ENCODE assay signal across 31 cellular contexts in genomic region chr9:88478236-88478635, GRCh38. TPM values are rescaled to one million over a fixed set of nuclear protein-coding genes. Genes with fewer than 3 reads are reported as not detected.
DNase-seq lines count a peak whose midpoint lies in the region; FAIRE-seq and TF ChIP-seq lines count a peak whose summit lies in the region.
"Had no signal": no experiment of that assay in that cellular context is flagged by ENCODE, and none has a peak within 500 bp of the region (broad histone marks: within the 10 kb centered on the region; RNA-seq: fewer than 3 reads in every experiment).

No MANE protein-coding gene starts in this region.

- no peaks in the 10 kb centered on the region for H4K20me1 ChIP-seq in MM.1S (ENCODE audit: insufficient read depth, low read length)

- H3K79me2 ChIP-seq in MM.1S (ENCODE audit: low read length) = no peaks in the 10 kb centered on the region

- H3F3A ChIP-seq in MM.1S (ENCODE audit: insufficient read depth, low read length) = no peaks in the 10 kb centered on the region

- H3K36me3 ChIP-seq in MM.1S (replicated peaks; ENCODE audit: insufficient read depth, low read length) = no peaks in the 10 kb centered on the region; the same call in 1 of the 2 replicates

- H3K9me3 Mint-ChIP-seq in osteocyte (ENCODE audit: unreplicated experiment) = no peaks in the 10 kb centered on the region
- no peaks in the 10 kb centered on the region for H3K9me3 Mint-ChIP-seq in T-helper 2 cell treated with Interferon-gamma antibody and Interleukin-4, amounts not matched to agents 5 μg/mL and 100 μg/mL, for 36 hours
- H3K9me3 Mint-ChIP-seq: neural progenitor cell had no signal

- H3K27ac ChIP-seq in epithelial cell of prostate (peak overlapping the region; percentile 36), MM.1S (ENCODE audit: low read length) (no peak overlapping the region)
- H3K27ac ChIP-seq: BLaER1, dorsolateral prefrontal cortex, HL-60, KMS-11, neural progenitor cell, thyroid gland had no signal

- H3K4me1 ChIP-seq in MM.1S (ENCODE audit: low read length) = no peaks in the 10 kb centered on the region
- H3K4me1 ChIP-seq: neural progenitor cell had no signal

- H3K9ac ChIP-seq in MM.1S (ENCODE audit: low read length) = no peak overlapping the region
- H3K9ac ChIP-seq: BLaER1, KMS-11, neural progenitor cell had no signal

- DNase-seq in EL (peak; percentile 40), RCC 7860 (ENCODE audit: low spot score) (no peak), epithelial cell of prostate (ENCODE audit: low read depth, low spot score) (no peak), osteocyte (ENCODE audit: extremely low spot score, unreplicated experiment) (no peak), MM.1S (no peak), NCI-H446 (lab: John Stamatoyannopoulos, UW) (no peak)
- DNase-seq in T-helper 2 cell treated with Interferon-gamma antibody and Interleukin-4, amounts not matched to agents 5 μg/mL and 100 μg/mL, for 36 hours (ENCODE audit: low spot score) = no peak
- DNase-seq: activated CD4-positive, CD25-positive, alpha-beta regulatory T cell; activated CD8-positive, alpha-beta memory T cell treated with anti-CD3 and anti-CD28 coated beads, Interleukin-2, amount 10 ng/mL, durations not matched to agents 7 days and 5 days; activated gamma-delta T cell treated with Interleukin-2 at 50 U/mL for 16 hours; activated T-cell treated with anti-CD3 and anti-CD28 coated beads, Interleukin-2, amount 50 U/mL, for 48 hours; DMS153; dorsolateral prefrontal cortex; H7; hippocampal formation; left cardiac atrium; NCI-H1436 treated with DMSO at 0.1 percent for 48 hours; NCI-H226; NCI-H748 treated with DMSO at 0.1 percent for 48 hours; posterior cingulate gyrus; right cardiac atrium; stimulated activated CD4-positive, alpha-beta T cell treated with anti-CD3 and anti-CD28 coated beads, Interleukin-12 subunit alpha, Interleukin-12 subunit beta, amount 100 ng/mL, for 4 hours; stimulated activated CD4-positive, alpha-beta T cell treated with anti-CD3 and anti-CD28 coated beads, Interleukin-2, amount 100 ng/mL, for 48 hours; thyroid gland had no signal

- H3K9me3 ChIP-seq in MM.1S (replicated peaks; ENCODE audit: insufficient read depth, low read length) = no peaks in the 10 kb centered on the region
- H3K9me3 ChIP-seq: BLaER1, thyroid gland had no signal

- peak overlapping the region; percentile 57 for H3K27ac Mint-ChIP-seq in osteocyte (ENCODE audit: unreplicated experiment)
- no peak overlapping the region for H3K27ac Mint-ChIP-seq in T-helper 2 cell treated with Interferon-gamma antibody and Interleukin-4, amounts not matched to agents 5 μg/mL and 100 μg/mL, for 36 hours
- H3K27ac Mint-ChIP-seq: activated CD8-positive, alpha-beta memory T cell treated with anti-CD3 and anti-CD28 coated beads, Interleukin-2, amount 10 ng/mL, durations not matched to agents 7 days and 5 days; neural progenitor cell had no signal

- peak; percentile 53 for FAIRE-seq in RCC 7860 (lab: Jason Lieb, UNC)
- FAIRE-seq: GM12892 had no signal

- TF ChIP-seq CTCF in osteocyte (IDR thresholded peaks at IDR 0.05) (no peak), MM.1S (IDR thresholded peaks at IDR 0.05; ENCODE audit: low read length) (no peak)

- no peaks in the 10 kb centered on the region for H3K27me3 ChIP-seq in MM.1S (replicated peaks; ENCODE audit: insufficient read depth, low read length)
- H3K27me3 ChIP-seq: BLaER1, dorsolateral prefrontal cortex, neural progenitor cell, thyroid gland had no signal

- no peak overlapping the region for H3K4me3 ChIP-seq in MM.1S (ENCODE audit: low read length)
- H3K4me3 ChIP-seq: BLaER1, dorsolateral prefrontal cortex, neural progenitor cell, thyroid gland had no signal

- H3K27me3 Mint-ChIP-seq in osteocyte (ENCODE audit: unreplicated experiment) = no peaks in the 10 kb centered on the region
- H3K27me3 Mint-ChIP-seq in T-helper 2 cell treated with Interferon-gamma antibody and Interleukin-4, amounts not matched to agents 5 μg/mL and 100 μg/mL, for 36 hours (ENCODE audit: low read depth) = no peaks in the 10 kb centered on the region
- H3K27me3 Mint-ChIP-seq: activated CD8-positive, alpha-beta memory T cell treated with anti-CD3 and anti-CD28 coated beads, Interleukin-2, amount 10 ng/mL, durations not matched to agents 7 days and 5 days had no signal

- H2AFZ ChIP-seq in MM.1S (ENCODE audit: low read length) = no peak overlapping the region
- H2AFZ ChIP-seq: neural progenitor cell had no signal

- H3K4me1 Mint-ChIP-seq in osteocyte (ENCODE audit: unreplicated experiment) = peaks cover 41% of the 10 kb centered on the region
- H3K4me1 Mint-ChIP-seq in T-helper 2 cell treated with Interferon-gamma antibody and Interleukin-4, amounts not matched to agents 5 μg/mL and 100 μg/mL, for 36 hours (ENCODE audit: low read depth) = peaks cover 19% of the 10 kb centered on the region

- no peaks in the 10 kb centered on the region for H3K9me2 ChIP-seq in MM.1S (replicated peaks; ENCODE audit: insufficient read depth, low read length)

- no peak overlapping the region for H3K4me3 Mint-ChIP-seq in osteocyte (ENCODE audit: unreplicated experiment)
- no peak overlapping the region for H3K4me3 Mint-ChIP-seq in T-helper 2 cell treated with Interferon-gamma antibody and Interleukin-4, amounts not matched to agents 5 μg/mL and 100 μg/mL, for 36 hours
- H3K4me3 Mint-ChIP-seq: activated CD8-positive, alpha-beta memory T cell treated with anti-CD3 and anti-CD28 coated beads, Interleukin-2, amount 10 ng/mL, durations not matched to agents 7 days and 5 days; neural progenitor cell had no signal

- H3K4me2 ChIP-seq in MM.1S (ENCODE audit: low read depth, low read length) = no peak overlapping the region
- H3K4me2 ChIP-seq: BLaER1, KMS-11, neural progenitor cell had no signal

- H3K36me3 Mint-ChIP-seq in osteocyte (ENCODE audit: unreplicated experiment) = peaks cover 15% of the 10 kb centered on the region
- H3K36me3 Mint-ChIP-seq in T-helper 2 cell treated with Interferon-gamma antibody and Interleukin-4, amounts not matched to agents 5 μg/mL and 100 μg/mL, for 36 hours (ENCODE audit: low read depth) = peaks cover 20% of the 10 kb centered on the region

RNA-seq across cellular contexts. Expression of gene NXNL2, which starts 56.7 kb away (rescaled TPM):
- total RNA-seq in osteocyte = 0.32 TPM in 1 of 2 replicates, not detected in the other
- total RNA-seq: activated CD8-positive, alpha-beta memory T cell treated with anti-CD3 and anti-CD28 coated beads, Interleukin-2, amount 10 ng/mL, durations not matched to agents 7 days and 5 days; left cardiac atrium; SK-MEL-5; T-helper 1 cell treated with Interleukin-12 subunit alpha and Interleukin-12 subunit beta and Interleukin-4 antibody, amounts not matched to agents 30 ng/mL and 1 ng/mL, for 36 hours had no signal
